14 cellular contexts compared by ENCODE assay signal in genomic region chr4:1211951-1212545, GRCh38. TPM values are rescaled to one million over a fixed set of nuclear protein-coding genes. Genes with fewer than 3 reads are reported as not detected.
A peak's percentile ranks its signal among the peaks of the same experiment; 100 is the strongest.
DNase-seq lines count a peak whose midpoint lies in the region; ATAC-seq and TF ChIP-seq lines count a peak whose summit lies in the region.
"Had no signal": no experiment of that assay in that cellular context is flagged by ENCODE, and none has a peak within 500 bp of the region (broad histone marks: within the 10 kb centered on the region; RNA-seq: fewer than 3 reads in every experiment).

No MANE protein-coding gene starts in this region.

- H3K27ac Mint-ChIP-seq in activated CD8-positive, alpha-beta T cell treated with anti-CD3 and anti-CD28 coated beads, Interleukin-2, amount 10 ng/mL, durations not matched to agents 7 days and 5 days, result peak overlapping the region; percentile 34
- H3K27ac Mint-ChIP-seq in activated CD8-positive, alpha-beta T cell treated with anti-CD3 and anti-CD28 coated beads for 36 hours, result no peak overlapping the region
- H3K27ac Mint-ChIP-seq: dendritic cell treated with granulocyte-macrophage colony-stimulating factor and Interleukin-4, amounts not matched to agents 40 ng/mL and 50 ng/mL, for 4 days had no signal

- no peak overlapping the region for H3K4me3 ChIP-seq in osteoblast (ENCODE audit: insufficient read depth, low read length)
- no peak overlapping the region for H3K4me3 ChIP-seq in uterus
- H3K4me3 ChIP-seq in PC-9, result no peak overlapping the region

- TF ChIP-seq POLR2A in uterus (IDR thresholded peaks at IDR 0.05), result no peak

- no peak for TF ChIP-seq CTCF in activated CD8-positive, alpha-beta T cell treated with anti-CD3 and anti-CD28 coated beads for 36 hours (IDR thresholded peaks at IDR 0.05)
- TF ChIP-seq CTCF in osteoblast (IDR thresholded peaks at IDR 0.05; ENCODE audit: extremely low read depth, low read depth, low read length) (no peak), uterus (IDR thresholded peaks at IDR 0.05) (no peak), PC-9 (conservative IDR thresholded peaks at IDR 0.05) (no peak)

- peaks cover 41% of the 10 kb centered on the region for H3K36me3 ChIP-seq in osteoblast (ENCODE audit: insufficient read depth, low read length)
- no peaks in the 10 kb centered on the region for H3K36me3 ChIP-seq in uterus
- H3K36me3 ChIP-seq in PC-9 (ENCODE audit: low read depth), result no peaks in the 10 kb centered on the region; the same call in 1 of the 2 replicates

- no peak overlapping the region for H2AFZ ChIP-seq in osteoblast (ENCODE audit: low read length)
- H2AFZ ChIP-seq in PC-9, result no peak overlapping the region

- peaks cover 26% of the 10 kb centered on the region for H4K20me1 ChIP-seq in osteoblast (ENCODE audit: insufficient read depth, low read length)
- H4K20me1 ChIP-seq in PC-9 (ENCODE audit: insufficient read depth), result no peaks in the 10 kb centered on the region; the same call in none of the 2 replicates

- no peaks in the 10 kb centered on the region for H3K27me3 Mint-ChIP-seq in activated CD8-positive, alpha-beta T cell treated with anti-CD3 and anti-CD28 coated beads, Interleukin-2, amount 10 ng/mL, durations not matched to agents 7 days and 5 days (ENCODE audit: low read depth)
- H3K27me3 Mint-ChIP-seq in activated CD8-positive, alpha-beta T cell treated with anti-CD3 and anti-CD28 coated beads for 36 hours, result no peaks in the 10 kb centered on the region
- H3K27me3 Mint-ChIP-seq: CD8-positive, alpha-beta memory T cell; dendritic cell treated with granulocyte-macrophage colony-stimulating factor and Interleukin-4, amounts not matched to agents 40 ng/mL and 50 ng/mL, for 4 days had no signal

- no peak for ATAC-seq in activated CD8-positive, alpha-beta T cell treated with anti-CD3 and anti-CD28 coated beads, Interleukin-2, amount 10 ng/mL, durations not matched to agents 7 days and 5 days
- no peak for ATAC-seq in activated CD8-positive, alpha-beta T cell treated with anti-CD3 and anti-CD28 coated beads for 36 hours
- no peak for ATAC-seq in HG02840 (IDR thresholded peaks at IDR 0.05; ENCODE audit: low FRiP score, unreplicated experiment)
- no peak for ATAC-seq in GM19035 (IDR thresholded peaks at IDR 0.05; ENCODE audit: unreplicated experiment)
- ATAC-seq: activated CD4-positive, CD25-positive, alpha-beta regulatory T cell treated with anti-CD3 and anti-CD28 coated beads, Interleukin-2, amount 50 U/mL, for 24 hours had no signal

- DNase-seq in activated CD8-positive, alpha-beta T cell treated with anti-CD3 and anti-CD28 coated beads, Interleukin-2, amount 10 ng/mL, durations not matched to agents 7 days and 5 days, result no peak
- no peak for DNase-seq in activated CD8-positive, alpha-beta T cell treated with anti-CD3 and anti-CD28 coated beads for 36 hours
- DNase-seq in globus pallidus (ENCODE audit: low spot score) (peak; percentile 63), osteoblast (ENCODE audit: insufficient read length, low spot score, missing footprints) (peak; percentile 88), uterus (no peak), PC-9 (no peak)
- DNase-seq: GDM1, NCI-H1105 treated with DMSO at 0.1 percent for 48 hours, T-helper 1 cell had no signal

- CTCF ChIA-PET in activated CD8-positive, alpha-beta T cell treated with anti-CD3 and anti-CD28 coated beads, Interleukin-2, amount 10 ng/mL, durations not matched to agents 7 days and 5 days (lab: Charles Lee), result no interaction called here
- CTCF ChIA-PET in activated CD8-positive, alpha-beta T cell treated with anti-CD3 and anti-CD28 coated beads for 36 hours (lab: Charles Lee), result no interaction called here
- CTCF ChIA-PET in PC-9 (lab: Charles Lee), result no interaction called here

- H3K9me3 ChIP-seq in osteoblast (ENCODE audit: low read depth, low read length) (no peaks in the 10 kb centered on the region), uterus (no peaks in the 10 kb centered on the region), PC-9 (ENCODE audit: insufficient read depth, low read depth) (no peaks in the 10 kb centered on the region)

- no peaks in the 10 kb centered on the region for H3F3A ChIP-seq in PC-9 (ENCODE audit: insufficient read depth, low read depth)

- H3K4me2 ChIP-seq in osteoblast (ENCODE audit: insufficient read depth, low read length) (no peak overlapping the region), PC-9 (no peak overlapping the region)

- H3K9me3 Mint-ChIP-seq in activated CD8-positive, alpha-beta T cell treated with anti-CD3 and anti-CD28 coated beads, Interleukin-2, amount 10 ng/mL, durations not matched to agents 7 days and 5 days (ENCODE audit: insufficient read depth), result no peaks in the 10 kb centered on the region
- no peaks in the 10 kb centered on the region for H3K9me3 Mint-ChIP-seq in activated CD8-positive, alpha-beta T cell treated with anti-CD3 and anti-CD28 coated beads for 36 hours
- H3K9me3 Mint-ChIP-seq: CD8-positive, alpha-beta memory T cell; dendritic cell treated with granulocyte-macrophage colony-stimulating factor and Interleukin-4, amounts not matched to agents 40 ng/mL and 50 ng/mL, for 4 days had no signal

- H3K4me3 Mint-ChIP-seq in activated CD8-positive, alpha-beta T cell treated with anti-CD3 and anti-CD28 coated beads, Interleukin-2, amount 10 ng/mL, durations not matched to agents 7 days and 5 days, result no peak overlapping the region
- no peak overlapping the region for H3K4me3 Mint-ChIP-seq in activated CD8-positive, alpha-beta T cell treated with anti-CD3 and anti-CD28 coated beads for 36 hours
- H3K4me3 Mint-ChIP-seq: CD8-positive, alpha-beta memory T cell; dendritic cell treated with granulocyte-macrophage colony-stimulating factor and Interleukin-4, amounts not matched to agents 40 ng/mL and 50 ng/mL, for 4 days had no signal

- peaks cover 5% of the 10 kb centered on the region for H3K4me1 ChIP-seq in osteoblast (ENCODE audit: insufficient read depth, low read length)
- peaks cover 26 to 62% of the 10 kb centered on the region in 2 donors for H3K4me1 ChIP-seq in uterus
- no peaks in the 10 kb centered on the region for H3K4me1 ChIP-seq in PC-9 (replicated peaks; ENCODE audit: insufficient read depth)

- peaks cover 20% of the 10 kb centered on the region for H3K4me1 Mint-ChIP-seq in activated CD8-positive, alpha-beta T cell treated with anti-CD3 and anti-CD28 coated beads, Interleukin-2, amount 10 ng/mL, durations not matched to agents 7 days and 5 days (ENCODE audit: low read depth)
- H3K4me1 Mint-ChIP-seq in activated CD8-positive, alpha-beta T cell treated with anti-CD3 and anti-CD28 coated beads for 36 hours (ENCODE audit: low read depth), result peaks cover 18% of the 10 kb centered on the region

- H3K27ac ChIP-seq in osteoblast (ENCODE audit: low read depth, low read length) (no peak overlapping the region), uterus (peak overlapping the region; percentile 88 to 93), PC-9 (no peak overlapping the region)

- no TSS peak for BruUV-seq in PC-9 (replicated peaks; lab: Mats Ljungman, UMichigan)

- H3K9me2 ChIP-seq in PC-9 (ENCODE audit: insufficient read depth), result no peaks in the 10 kb centered on the region

- H3K27me3 ChIP-seq in osteoblast (ENCODE audit: insufficient read depth, low read length) (no peaks in the 10 kb centered on the region), uterus (no peaks in the 10 kb centered on the region), PC-9 (ENCODE audit: insufficient read depth, low read depth) (no peaks in the 10 kb centered on the region)

- H3K79me2 ChIP-seq in osteoblast (ENCODE audit: insufficient read depth, low read length) (peaks cover 14% of the 10 kb centered on the region), PC-9 (ENCODE audit: low read depth) (no peaks in the 10 kb centered on the region)

- intact Hi-C loops in activated CD8-positive, alpha-beta T cell treated with anti-CD3 and anti-CD28 coated beads for 36 hours (cut with micrococcal nuclease), result no loop called here
- intact Hi-C loops in uterus (cut with DNase I; ENCODE audit: low total_unique reads), result loop anchor here (5.0 kb wide), 1 partner anchor 35 kb away; the partner anchor contains the start of gene CTBP1
- intact Hi-C loops in PC-9 (cut with micrococcal nuclease; ENCODE audit: unreplicated experiment), result no loop called here

- peaks cover 31% of the 10 kb centered on the region for H3K36me3 Mint-ChIP-seq in activated CD8-positive, alpha-beta T cell treated with anti-CD3 and anti-CD28 coated beads, Interleukin-2, amount 10 ng/mL, durations not matched to agents 7 days and 5 days (ENCODE audit: low read depth)
- H3K36me3 Mint-ChIP-seq in activated CD8-positive, alpha-beta T cell treated with anti-CD3 and anti-CD28 coated beads for 36 hours (ENCODE audit: low read depth), result peaks cover 16% of the 10 kb centered on the region

- POLR2A ChIA-PET in activated CD8-positive, alpha-beta T cell treated with anti-CD3 and anti-CD28 coated beads, Interleukin-2, amount 10 ng/mL, durations not matched to agents 7 days and 5 days (lab: Charles Lee), result interaction anchor here (0.6 kb wide), 1 partner anchor 10 kb away, joined by 4 read pairs; no protein-coding TSS in a partner anchor
- POLR2A ChIA-PET in activated CD8-positive, alpha-beta T cell treated with anti-CD3 and anti-CD28 coated beads for 36 hours (lab: Charles Lee), result no interaction called here
- POLR2A ChIA-PET in PC-9 (lab: Charles Lee; ENCODE audit: unreplicated experiment), result no interaction called here

RNA-seq across cellular contexts. Expression of gene CTBP1, which starts 36.9 kb away (rescaled TPM):
- 100 to 1,000 TPM; 214 to 217 TPM for total RNA-seq in activated CD8-positive, alpha-beta T cell treated with anti-CD3 and anti-CD28 coated beads, Interleukin-2, amount 10 ng/mL, durations not matched to agents 7 days and 5 days
- total RNA-seq in activated CD8-positive, alpha-beta T cell treated with anti-CD3 and anti-CD28 coated beads for 36 hours, result 100 to 1,000 TPM; 136 TPM
- 246 and 262 TPM in 2 replicates for total RNA-seq in osteoblast
- total RNA-seq in uterus, result 100 to 1,000 TPM; 104 to 193 (median 162) TPM
- 153 and 184 TPM in 2 replicates for total RNA-seq in PC-9 (2021)

RNA-seq across cellular contexts. Expression of gene SPON2, which starts 39.7 kb away (rescaled TPM):
- total RNA-seq in activated CD8-positive, alpha-beta T cell treated with anti-CD3 and anti-CD28 coated beads, Interleukin-2, amount 10 ng/mL, durations not matched to agents 7 days and 5 days, result 10 to 100 TPM; 14.7 to 14.9 TPM
- total RNA-seq in activated CD8-positive, alpha-beta T cell treated with anti-CD3 and anti-CD28 coated beads for 36 hours, result 10 to 100 TPM in 1 of 2 experiments, 1 to 10 TPM in 1; 9.9 to 10.5 TPM
- total RNA-seq in osteoblast (29.8 and 38.7 TPM in 2 replicates), uterus (100 to 1,000 TPM in 2 of 4 donors, 10 to 100 TPM in 2; 60.6 to 262 (median 115) TPM), PC-9 (2021) (2.0 and 3.4 TPM in 2 replicates)

Comparison
In these comparisons a context has a peak if more than half of its experiments do, and no peak if none do; other contexts are left out.
1. DNase-seq: peak in globus pallidus (single experiment) and osteoblast (single experiment); none in activated CD8-positive, alpha-beta T cell treated with anti-CD3 and anti-CD28 coated beads, Interleukin-2, amount 10 ng/mL, durations not matched to agents 7 days and 5 days (single experiment), activated CD8-positive, alpha-beta T cell treated with anti-CD3 and anti-CD28 coated beads for 36 hours (single experiment), uterus (0 of 2) and PC-9 (0 of 2).
2. H3K27ac ChIP-seq: peak in uterus (2 of 2); none in osteoblast (single experiment) and PC-9 (single experiment).